ENCODE assay signal across 17 cellular contexts in genomic region chr15:40429068-40429707, GRCh38. TPM values are rescaled to one million over a fixed set of nuclear protein-coding genes. Genes with fewer than 3 reads are reported as not detected.
DNase-seq lines count a peak whose midpoint lies in the region; ATAC-seq and TF ChIP-seq lines count a peak whose summit lies in the region.
"Had no signal": no experiment of that assay in that cellular context is flagged by ENCODE, and none has a peak within 500 bp of the region (broad histone marks: within the 10 kb centered on the region; RNA-seq: fewer than 3 reads in every experiment).

No MANE protein-coding gene starts in this region.

- no peak for ATAC-seq in stimulated activated effector memory CD8-positive, alpha-beta T cell treated with anti-CD3 and anti-CD28 coated beads, Interleukin-12 subunit alpha, Interleukin-12 subunit beta, amount 100 ng/mL, for 72 hours
- ATAC-seq in HG02840 (IDR thresholded peaks at IDR 0.05; ENCODE audit: low FRiP score, unreplicated experiment), result no peak
- ATAC-seq in stimulated activated naive CD8-positive, alpha-beta T cell treated with anti-CD3 and anti-CD28 coated beads, Interleukin-15, amount 100 ng/mL, for 72 hours, result no peak

- TF ChIP-seq CTCF in neural crest cell (conservative IDR thresholded peaks at IDR 0.05) (no peak), vagina (IDR thresholded peaks at IDR 0.05) (no peak)

- H3K4me2 ChIP-seq in BLaER1 treated with 17β-estradiol and CSF1 and Interleukin-3, amounts not matched to agents 10 nM and 100 nM, result peak overlapping the region in 7 of 11 experiments; percentile 60 to 87 (median 82); a peak in 7 of 22 replicates

- H4K20me1 ChIP-seq in BLaER1 treated with 17β-estradiol and CSF1 and Interleukin-3, amounts not matched to agents 10 nM and 100 nM, result no peaks in the 10 kb centered on the region

- intact Hi-C loops in vagina (cut with DNase I), result loop anchor here (10.0 kb wide), 1 partner anchor 84 kb away; the partner anchor contains the start of gene CCDC9B

- TF ChIP-seq POLR2A in vagina (IDR thresholded peaks at IDR 0.05), result no peak

- no peaks in the 10 kb centered on the region for H3K27me3 ChIP-seq in BLaER1 treated with 17β-estradiol and CSF1 and Interleukin-3, amounts not matched to agents 10 nM and 100 nM
- no peaks in the 10 kb centered on the region for H3K27me3 ChIP-seq in vagina

- H3K9me3 ChIP-seq in BLaER1 treated with 17β-estradiol and CSF1 and Interleukin-3, amounts not matched to agents 10 nM and 100 nM (replicated peaks in 1 of 11), result no peaks in the 10 kb centered on the region
- no peaks in the 10 kb centered on the region for H3K9me3 ChIP-seq in vagina
- H3K9me3 ChIP-seq: HAP-1 had no signal

- H3K36me3 Mint-ChIP-seq in neural crest cell (ENCODE audit: low read depth), result no peaks in the 10 kb centered on the region
- H3K36me3 Mint-ChIP-seq in stimulated activated effector memory CD8-positive, alpha-beta T cell treated with anti-CD3 and anti-CD28 coated beads, Interleukin-12 subunit alpha, Interleukin-12 subunit beta, amount 100 ng/mL, for 72 hours, result no peaks in the 10 kb centered on the region

- peak overlapping the region in 1 of 11 experiments; percentile 29; a peak in 1 of 22 replicates for H3K9ac ChIP-seq in BLaER1 treated with 17β-estradiol and CSF1 and Interleukin-3, amounts not matched to agents 10 nM and 100 nM

- H3K27me3 Mint-ChIP-seq in neural crest cell (ENCODE audit: low read depth), result peaks cover 41% of the 10 kb centered on the region
- H3K27me3 Mint-ChIP-seq in stimulated activated naive CD8-positive, alpha-beta T cell treated with anti-CD3 and anti-CD28 coated beads, Interleukin-15, amount 100 ng/mL, for 72 hours, result peaks cover 2% of the 10 kb centered on the region
- H3K27me3 Mint-ChIP-seq: B cell; CD4-positive, alpha-beta T cell had no signal

- peaks cover 13 to 40% (median 28%) of the 10 kb centered on the region in 10 experiments for H3K4me1 ChIP-seq in BLaER1 treated with 17β-estradiol and CSF1 and Interleukin-3, amounts not matched to agents 10 nM and 100 nM
- no peaks in the 10 kb centered on the region for H3K4me1 ChIP-seq in vagina
- H3K4me1 ChIP-seq: HAP-1 had no signal

- H3K9me3 Mint-ChIP-seq in neural crest cell, result no peaks in the 10 kb centered on the region
- no peaks in the 10 kb centered on the region for H3K9me3 Mint-ChIP-seq in stimulated activated effector memory CD8-positive, alpha-beta T cell treated with anti-CD3 and anti-CD28 coated beads, Interleukin-12 subunit alpha, Interleukin-12 subunit beta, amount 100 ng/mL, for 72 hours
- no peaks in the 10 kb centered on the region for H3K9me3 Mint-ChIP-seq in stimulated activated naive CD8-positive, alpha-beta T cell treated with anti-CD3 and anti-CD28 coated beads, Interleukin-15, amount 100 ng/mL, for 72 hours
- H3K9me3 Mint-ChIP-seq: CD4-positive, alpha-beta T cell had no signal

- no peak overlapping the region for H3K4me3 Mint-ChIP-seq in neural crest cell
- H3K4me3 Mint-ChIP-seq in stimulated activated effector memory CD8-positive, alpha-beta T cell treated with anti-CD3 and anti-CD28 coated beads, Interleukin-12 subunit alpha, Interleukin-12 subunit beta, amount 100 ng/mL, for 72 hours, result no peak overlapping the region
- no peak overlapping the region for H3K4me3 Mint-ChIP-seq in stimulated activated naive CD8-positive, alpha-beta T cell treated with anti-CD3 and anti-CD28 coated beads, Interleukin-15, amount 100 ng/mL, for 72 hours
- H3K4me3 Mint-ChIP-seq: B cell; CD4-positive, alpha-beta T cell had no signal

- no peak overlapping the region for H3K27ac ChIP-seq in BLaER1 treated with 17β-estradiol and CSF1 and Interleukin-3, amounts not matched to agents 10 nM and 100 nM
- no peak overlapping the region for H3K27ac ChIP-seq in vagina
- H3K27ac ChIP-seq: C4-2B, GM23248 had no signal

- H3K36me3 ChIP-seq in BLaER1 treated with 17β-estradiol and CSF1 and Interleukin-3, amounts not matched to agents 10 nM and 100 nM, result no peaks in the 10 kb centered on the region
- no peaks in the 10 kb centered on the region for H3K36me3 ChIP-seq in vagina
- H3K36me3 ChIP-seq: HAP-1 had no signal

- no peak overlapping the region for H3K4me3 ChIP-seq in BLaER1 treated with 17β-estradiol and CSF1 and Interleukin-3, amounts not matched to agents 10 nM and 100 nM
- H3K4me3 ChIP-seq in vagina, result no peak overlapping the region
- H3K4me3 ChIP-seq: HAP-1, K562 had no signal

- H3K27ac Mint-ChIP-seq in neural crest cell (ENCODE audit: unreplicated experiment), result peak overlapping the region; percentile 4
- H3K27ac Mint-ChIP-seq in stimulated activated effector memory CD8-positive, alpha-beta T cell treated with anti-CD3 and anti-CD28 coated beads, Interleukin-12 subunit alpha, Interleukin-12 subunit beta, amount 100 ng/mL, for 72 hours, result peak overlapping the region; percentile 0
- no peak overlapping the region for H3K27ac Mint-ChIP-seq in stimulated activated naive CD8-positive, alpha-beta T cell treated with anti-CD3 and anti-CD28 coated beads, Interleukin-15, amount 100 ng/mL, for 72 hours
- H3K27ac Mint-ChIP-seq: B cell; CD4-positive, alpha-beta T cell had no signal

- DNase-seq in NCI-H526 (lab: John Stamatoyannopoulos, UW) (peak; percentile 46 to 85), neural crest cell (ENCODE audit: low read depth, low spot score) (no peak), vagina (ENCODE audit: extremely low spot score in 2 of 2) (no peak)
- no peak for DNase-seq in stimulated activated effector memory CD8-positive, alpha-beta T cell treated with anti-CD3 and anti-CD28 coated beads, Interleukin-12 subunit alpha, Interleukin-12 subunit beta, amount 100 ng/mL, for 72 hours (ENCODE audit: low spot score in 2 of 2)
- DNase-seq in stimulated activated naive CD8-positive, alpha-beta T cell treated with anti-CD3 and anti-CD28 coated beads, Interleukin-15, amount 100 ng/mL, for 72 hours, result no peak
- DNase-seq: 8988T; CD4-positive, alpha-beta T cell; DMS153; GDM1; GM23248; IMR-90 had no signal

- peaks cover 4% of the 10 kb centered on the region for H3K4me1 Mint-ChIP-seq in neural crest cell
- H3K4me1 Mint-ChIP-seq in stimulated activated effector memory CD8-positive, alpha-beta T cell treated with anti-CD3 and anti-CD28 coated beads, Interleukin-12 subunit alpha, Interleukin-12 subunit beta, amount 100 ng/mL, for 72 hours, result no peaks in the 10 kb centered on the region
- no peaks in the 10 kb centered on the region for H3K4me1 Mint-ChIP-seq in stimulated activated naive CD8-positive, alpha-beta T cell treated with anti-CD3 and anti-CD28 coated beads, Interleukin-15, amount 100 ng/mL, for 72 hours
- H3K4me1 Mint-ChIP-seq: B cell had no signal

RNA-seq across cellular contexts. Expression of gene BAHD1, which starts 11.6 kb away (rescaled TPM):
- 25.6 and 26.4 TPM in 2 replicates for total RNA-seq in neural crest cell
- 9.6 TPM for total RNA-seq in vagina

RNA-seq across cellular contexts. Expression of gene IVD, which starts 23.6 kb away (rescaled TPM):
- 75.2 and 81.4 TPM in 2 replicates for total RNA-seq in neural crest cell
- total RNA-seq in vagina, result 30.4 TPM

RNA-seq across cellular contexts. Expression of gene CHST14, which starts 41.6 kb away (rescaled TPM):
- total RNA-seq in neural crest cell (32.9 and 37.1 TPM in 2 replicates), vagina (8.6 TPM)

RNA-seq across cellular contexts. Expression of gene KNSTRN, which starts 46.7 kb away (rescaled TPM):
- total RNA-seq in neural crest cell (73.7 and 74.7 TPM in 2 replicates), vagina (13.5 TPM)

Comparison
In these comparisons a context has a peak if more than half of its experiments do, and no peak if none do; other contexts are left out.
1. DNase-seq: peak in NCI-H526 (2 of 2); none in neural crest cell (single experiment), stimulated activated effector memory CD8-positive, alpha-beta T cell treated with anti-CD3 and anti-CD28 coated beads, Interleukin-12 subunit alpha, Interleukin-12 subunit beta, amount 100 ng/mL, for 72 hours (0 of 2), vagina (0 of 2) and stimulated activated naive CD8-positive, alpha-beta T cell treated with anti-CD3 and anti-CD28 coated beads, Interleukin-15, amount 100 ng/mL, for 72 hours (0 of 2).
2. H3K27ac Mint-ChIP-seq: peak in neural crest cell (single experiment) and stimulated activated effector memory CD8-positive, alpha-beta T cell treated with anti-CD3 and anti-CD28 coated beads, Interleukin-12 subunit alpha, Interleukin-12 subunit beta, amount 100 ng/mL, for 72 hours (single experiment); none in stimulated activated naive CD8-positive, alpha-beta T cell treated with anti-CD3 and anti-CD28 coated beads, Interleukin-15, amount 100 ng/mL, for 72 hours (0 of 2).